Comparison of ENCODE assay signal across 27 cellular contexts in genomic region chr4:48058620-48059530, GRCh38. TPM values are rescaled to one million over a fixed set of nuclear protein-coding genes. Genes with fewer than 3 reads are reported as not detected.
DNase-seq lines count a peak whose midpoint lies in the region; ATAC-seq and TF ChIP-seq lines count a peak whose summit lies in the region.
"Had no signal": no experiment of that assay in that cellular context is flagged by ENCODE, and none has a peak within 500 bp of the region (broad histone marks: within the 10 kb centered on the region; RNA-seq: fewer than 3 reads in every experiment).

No MANE protein-coding gene starts in this region.

- no peak overlapping the region for H4K12ac ChIP-seq in trophoblast cell (ENCODE audit: low read depth, low read length)

- TF ChIP-seq EP300 in upper lobe of left lung (IDR thresholded peaks at IDR 0.05), result no peak

- H3K79me1 ChIP-seq in trophoblast cell (ENCODE audit: low read length), result no peaks in the 10 kb centered on the region

- no peaks in the 10 kb centered on the region for H3K36me3 ChIP-seq in Caco-2 (ENCODE audit: control insufficient read depth, insufficient read depth, low read length)
- H3K36me3 ChIP-seq in hepatocyte (replicated peaks; ENCODE audit: insufficient read depth, low read depth), result no peaks in the 10 kb centered on the region
- H3K36me3 ChIP-seq in trophoblast cell (ENCODE audit: control insufficient read depth in 1 of 2, insufficient read depth in 2 of 2, low read length in 2 of 2), result no peaks in the 10 kb centered on the region
- no peaks in the 10 kb centered on the region for H3K36me3 ChIP-seq in upper lobe of left lung
- H3K36me3 ChIP-seq: colonic mucosa, sigmoid colon, tibial nerve had no signal

- CTCF ChIA-PET in Caco-2 (lab: Charles Lee), result interaction anchor here (0.9 to 1.1 kb wide), 2 partner anchors 12 to 25 kb away, joined by 3 to 4 read pairs; no protein-coding TSS in a partner anchor

- H3K4ac ChIP-seq in trophoblast cell (ENCODE audit: low read depth, low read length), result no peak overlapping the region

- H3K27me3 ChIP-seq in Caco-2 (replicated peaks; ENCODE audit: control insufficient read depth, insufficient read depth, low read length), result no peaks in the 10 kb centered on the region
- no peaks in the 10 kb centered on the region for H3K27me3 ChIP-seq in hepatocyte
- H3K27me3 ChIP-seq in trophoblast cell (ENCODE audit: insufficient read depth, low read length), result no peaks in the 10 kb centered on the region
- no peaks in the 10 kb centered on the region for H3K27me3 ChIP-seq in upper lobe of left lung
- H3K27me3 ChIP-seq: colonic mucosa, sigmoid colon, tibial nerve had no signal

- peaks cover 20% of the 10 kb centered on the region for H3K9me3 Mint-ChIP-seq in Caco-2 (ENCODE audit: unreplicated experiment)

- H4K8ac ChIP-seq in trophoblast cell (ENCODE audit: low read depth, low read length), result no peak overlapping the region

- H3K27ac Mint-ChIP-seq in Caco-2 (ENCODE audit: unreplicated experiment), result peak overlapping the region; percentile 78
- H3K27ac Mint-ChIP-seq: activated CD4-positive, alpha-beta T cell treated with anti-CD3 and anti-CD28 coated beads for 36 hours; T-helper 2 cell treated with Interferon-gamma antibody and Interleukin-4, amounts not matched to agents 5 μg/mL and 100 μg/mL, for 36 hours had no signal

- no TSS peak for BruUV-seq in Caco-2 (replicated peaks; lab: Mats Ljungman, UMichigan)

- no peak overlapping the region for H4K91ac ChIP-seq in trophoblast cell (ENCODE audit: low read depth, low read length)

- no peaks in the 10 kb centered on the region for H3K27me3 Mint-ChIP-seq in Caco-2 (ENCODE audit: insufficient read depth, unreplicated experiment)
- H3K27me3 Mint-ChIP-seq: activated CD4-positive, alpha-beta T cell treated with anti-CD3 and anti-CD28 coated beads for 36 hours had no signal

- H3K9me3 ChIP-seq in Caco-2, result peaks cover 8% of the 10 kb centered on the region; the same call in 1 of the 2 replicates
- no peaks in the 10 kb centered on the region for H3K9me3 ChIP-seq in hepatocyte (ENCODE audit: low read depth)
- no peaks in the 10 kb centered on the region for H3K9me3 ChIP-seq in trophoblast cell (ENCODE audit: insufficient read depth, low read depth, low read length)
- no peaks in the 10 kb centered on the region for H3K9me3 ChIP-seq in upper lobe of left lung
- H3K9me3 ChIP-seq: colonic mucosa, sigmoid colon, tibial nerve had no signal

- no peak overlapping the region for H2AK5ac ChIP-seq in trophoblast cell (ENCODE audit: low read length)

- no peak overlapping the region for H3K14ac ChIP-seq in trophoblast cell (ENCODE audit: low read length)

- H3K79me2 ChIP-seq in hepatocyte (no peaks in the 10 kb centered on the region), trophoblast cell (ENCODE audit: control insufficient read depth, insufficient read depth, low read length, poor library complexity) (no peaks in the 10 kb centered on the region)

- H3K23ac ChIP-seq in trophoblast cell (ENCODE audit: low read length), result no peak overlapping the region

- no peaks in the 10 kb centered on the region for H4K20me1 ChIP-seq in hepatocyte (ENCODE audit: insufficient read depth, poor library complexity, severe bottlenecking)

- TF ChIP-seq POLR2A in upper lobe of left lung (IDR thresholded peaks at IDR 0.05), result no peak

- H2BK12ac ChIP-seq in trophoblast cell (ENCODE audit: low read length), result no peak overlapping the region

- WGBS in hepatocyte (ENCODE audit: low lambda C conversion rate, missing lambda C conversion rate), result 67% methylated on average over 5 of the region's 5 CpGs
- WGBS in trophoblast cell (ENCODE audit: extremely low coverage, insufficient coverage, insufficient read length), result no CpG with 5 or more reads among the region's 5 CpGs
- 68 to 77% methylated on average over 5 of the region's 5 CpGs for WGBS in upper lobe of left lung, 2 donors

- intact Hi-C loops in Caco-2 (cut with micrococcal nuclease; ENCODE audit: unreplicated experiment), result no loop called here

- no peak overlapping the region for H2BK5ac ChIP-seq in trophoblast cell (ENCODE audit: low read depth, low read length, poor library complexity)

- H3K4me3 ChIP-seq in Caco-2 (ENCODE audit: low read depth, low read length), result no peak overlapping the region
- H3K4me3 ChIP-seq in hepatocyte, result no peak overlapping the region
- H3K4me3 ChIP-seq in trophoblast cell (ENCODE audit: low read depth, low read length), result no peak overlapping the region
- no peak overlapping the region for H3K4me3 ChIP-seq in upper lobe of left lung
- H3K4me3 ChIP-seq: colonic mucosa, sigmoid colon, tibial nerve had no signal

- ATAC-seq in upper lobe of left lung (ENCODE audit: low FRiP score in 2 of 2), result no peak
- ATAC-seq: activated CD4-positive, alpha-beta T cell treated with anti-CD3 and anti-CD28 coated beads for 36 hours; activated naive CD4-positive, alpha-beta T cell treated with anti-CD3 and anti-CD28 coated beads, Interleukin-2, amount 50 U/mL, for 72 hours; left colon had no signal

- H3K4me3 Mint-ChIP-seq in Caco-2 (ENCODE audit: unreplicated experiment), result peak overlapping the region; percentile 53
- H3K4me3 Mint-ChIP-seq: activated CD4-positive, alpha-beta T cell treated with anti-CD3 and anti-CD28 coated beads for 36 hours; T-helper 2 cell treated with Interferon-gamma antibody and Interleukin-4, amounts not matched to agents 5 μg/mL and 100 μg/mL, for 36 hours had no signal

- H3K4me1 Mint-ChIP-seq in Caco-2 (ENCODE audit: low read depth, unreplicated experiment), result peaks cover 29% of the 10 kb centered on the region

- H3K9ac ChIP-seq in trophoblast cell (ENCODE audit: low read length), result no peak overlapping the region

- POLR2A ChIA-PET in Caco-2 (lab: Charles Lee), result no interaction called here

- peaks cover 18% of the 10 kb centered on the region for H3K36me3 Mint-ChIP-seq in Caco-2 (ENCODE audit: insufficient read depth, unreplicated experiment)

- DNase-seq in Caco-2 (peak; percentile 53 to 55), NCI-H748 treated with DMSO at 0.1 percent for 48 hours (lab: John Stamatoyannopoulos, UW) (peak; percentile 13), hepatocyte (ENCODE audit: low spot score) (no peak), trophoblast cell (peak; percentile 67 to 96), upper lobe of left lung (no peak), NCI-H510A treated with DMSO at 0.1 percent for 48 hours (lab: John Stamatoyannopoulos, UW) (no peak)
- DNase-seq in activated CD8-positive, alpha-beta memory T cell treated with anti-CD3 and anti-CD28 coated beads for 24 hours, result no peak
- DNase-seq: activated CD4-positive, alpha-beta T cell treated with anti-CD3 and anti-CD28 coated beads for 36 hours; activated effector memory CD4-positive, alpha-beta T cell treated with Interleukin-2 at 50 U/mL for 16 hours; activated T-cell treated with anti-CD3 and anti-CD28 coated beads, Interleukin-2, amount 50 U/mL, for 1 hour; aorta; colonic mucosa; effector CD8-positive, alpha-beta T cell; left colon; NCI-H1105; NCI-H187 treated with DMSO at 0.1 percent for 48 hours; NCI-H526; Right ventricle myocardium superior; sigmoid colon; stimulated activated CD4-positive, alpha-beta T cell treated with anti-CD3 and anti-CD28 coated beads, Interleukin-4, amount 100 ng/mL, for 4 hours had no signal

- peak overlapping the region; percentile 3 for H3K27ac ChIP-seq in hepatocyte
- no peak overlapping the region for H3K27ac ChIP-seq in trophoblast cell (ENCODE audit: low read depth, low read length)
- H3K27ac ChIP-seq in upper lobe of left lung, result no peak overlapping the region
- H3K27ac ChIP-seq: C4-2B, colonic mucosa, sigmoid colon, tibial nerve had no signal

- H3K4me2 ChIP-seq in hepatocyte, result no peak overlapping the region
- no peak overlapping the region for H3K4me2 ChIP-seq in trophoblast cell (ENCODE audit: low read length)

- H2BK120ac ChIP-seq in trophoblast cell (ENCODE audit: insufficient read depth, low read length, poor library complexity), result no peak overlapping the region

- H3K9me2 ChIP-seq in hepatocyte (replicated peaks; ENCODE audit: insufficient read depth), result no peaks in the 10 kb centered on the region

- H3K18ac ChIP-seq in trophoblast cell (ENCODE audit: low read length), result no peak overlapping the region

- no peak for TF ChIP-seq CTCF in Caco-2 (IDR thresholded peaks at IDR 0.05; ENCODE audit: insufficient read depth in 1 of 2, low read depth in 1 of 2, low read length in 1 of 2, severe bottlenecking in 1 of 2, unreplicated experiment in 1 of 2)
- no peak for TF ChIP-seq CTCF in hepatocyte (IDR thresholded peaks at IDR 0.05; ENCODE audit: poor library complexity)
- TF ChIP-seq CTCF in upper lobe of left lung (IDR thresholded peaks at IDR 0.05), result no peak

- H3K4me1 ChIP-seq in Caco-2, result peaks cover 21% of the 10 kb centered on the region
- no peaks in the 10 kb centered on the region for H3K4me1 ChIP-seq in hepatocyte (ENCODE audit: insufficient read depth)
- peaks cover 3 to 5% of the 10 kb centered on the region in 2 experiments for H3K4me1 ChIP-seq in trophoblast cell (ENCODE audit: control insufficient read depth in 1 of 2, insufficient read depth in 2 of 2, low read length in 2 of 2)
- H3K4me1 ChIP-seq in upper lobe of left lung, result no peaks in the 10 kb centered on the region
- H3K4me1 ChIP-seq: colonic mucosa, sigmoid colon, tibial nerve had no signal

- H2AFZ ChIP-seq in hepatocyte, result peak overlapping the region; percentile 84
- H2AFZ ChIP-seq in trophoblast cell (ENCODE audit: insufficient read depth, low read length, poor library complexity), result no peak overlapping the region

RNA-seq across cellular contexts. Expression of gene NIPAL1, which starts 42.3 kb away (rescaled TPM):
- total RNA-seq in Caco-2 (2022) (17.0 and 18.1 TPM in 2 replicates), hepatocyte (14.0 and 14.5 TPM in 2 replicates), upper lobe of left lung (1 to 10 TPM in 4 of 6 donors, under 1 TPM in 2; under 0.01 to 8.9 (median 2.9) TPM)
- polyA plus RNA-seq in hepatocyte, result 5.6 and 6.1 TPM in 2 replicates
- polyA plus RNA-seq in trophoblast cell (2013), result 3.9 and 4.5 TPM in 2 replicates

RNA-seq across cellular contexts. Expression of gene CNGA1, which starts 42.4 kb away (rescaled TPM):
- total RNA-seq in Caco-2 (2022) (1.5 and 1.8 TPM in 2 replicates), hepatocyte (4.6 and 6.0 TPM in 2 replicates), upper lobe of left lung (under 1 TPM in 3 of 6 donors, not detected in 3; 0.20 to 0.91 (median 0.69) TPM)
- 4.6 and 9.6 TPM in 2 replicates for polyA plus RNA-seq in hepatocyte
- 0.16 and 0.19 TPM in 2 replicates for polyA plus RNA-seq in trophoblast cell (2013)
- total RNA-seq: glomerular endothelial cell, lung microvascular endothelial cell, pulmonary artery endothelial cell had no signal

Comparison
In these comparisons a context has a peak if more than half of its experiments do, and no peak if none do; other contexts are left out.
1. DNase-seq: peak in Caco-2 (2 of 2), NCI-H748 treated with DMSO at 0.1 percent for 48 hours (single experiment) and trophoblast cell (2 of 2); none in hepatocyte (single experiment), activated CD8-positive, alpha-beta memory T cell treated with anti-CD3 and anti-CD28 coated beads for 24 hours (single experiment), upper lobe of left lung (0 of 2) and NCI-H510A treated with DMSO at 0.1 percent for 48 hours (single experiment).